8 cellular contexts compared by ENCODE assay signal in genomic region chr2:156598563-156598962, GRCh38.
"Had no signal": no experiment of that assay in that cellular context is flagged by ENCODE, and none has a peak within 500 bp of the region (broad histone marks: within the 10 kb centered on the region; RNA-seq: fewer than 3 reads in every experiment).

No MANE protein-coding gene starts in this region.

- DNase-seq: H7, HFFc6, KBM-7 had no signal

- H3K4me3 ChIP-seq: GM23338, HAP-1 had no signal

- H3K9me3 ChIP-seq: HAP-1 had no signal

- ATAC-seq: GM23338, HCT116, HepG2 had no signal

- H3K36me3 ChIP-seq: HAP-1 had no signal

- FAIRE-seq: HepG2 had no signal

- H3K27ac ChIP-seq: HL-60 had no signal
